17 cellular contexts compared by ENCODE assay signal in genomic region chr10:76278811-76279460, GRCh38.
DNase-seq lines count a peak whose midpoint lies in the region; ATAC-seq, FAIRE-seq and TF ChIP-seq lines count a peak whose summit lies in the region.
"Had no signal": no experiment of that assay in that cellular context is flagged by ENCODE, and none has a peak within 500 bp of the region (broad histone marks: within the 10 kb centered on the region; RNA-seq: fewer than 3 reads in every experiment).

No MANE protein-coding gene starts in this region.

- FAIRE-seq in bronchial epithelial cell (lab: Jason Lieb, UNC) (no peak), kidney (lab: Jason Lieb, UNC) (peak; percentile 39), small intestine (lab: Jason Lieb, UNC) (no peak)
- FAIRE-seq: A549, G401.6, GM12892 had no signal

- H3K27me3 ChIP-seq in bronchial epithelial cell (ENCODE audit: control insufficient read depth, insufficient read depth, low read length), result no peaks in the 10 kb centered on the region
- H3K27me3 ChIP-seq in small intestine (ENCODE audit: control insufficient read depth in 2 of 2, insufficient read depth in 2 of 2, low read length in 2 of 2), result no peaks in the 10 kb centered on the region

- peak overlapping the region; percentile 100 for H3K27ac ChIP-seq in VCaP
- H3K27ac ChIP-seq in kidney (ENCODE audit: low read depth in 2 of 2, low read length in 2 of 2), result no peak overlapping the region
- no peak overlapping the region for H3K27ac ChIP-seq in small intestine (ENCODE audit: low read depth in 1 of 2, low read length in 1 of 2)
- H3K27ac ChIP-seq: A549, C4-2B had no signal

- intact Hi-C loops in kidney (cut with DNase I), result no loop called here

- ATAC-seq in GM18505 (IDR thresholded peaks at IDR 0.05; ENCODE audit: unreplicated experiment) (no peak), HG02970 (IDR thresholded peaks at IDR 0.05; ENCODE audit: low FRiP score, unreplicated experiment) (no peak), HG02840 (IDR thresholded peaks at IDR 0.05; ENCODE audit: low FRiP score, unreplicated experiment) (no peak)
- ATAC-seq: A549 had no signal

- WGBS in small intestine, 3 donors, result 0 to 16% (median 3%) methylated on average over 1 of the region's 1 CpG

- peak; percentile 28 for DNase-seq in bronchial epithelial cell (ENCODE audit: low read depth)
- no peak for DNase-seq in kidney
- peak; percentile 72 for DNase-seq in small intestine
- DNase-seq in hepatic stellate cell (ENCODE audit: low spot score), result no peak
- DNase-seq: BE2C; CD4-positive, alpha-beta memory T cell; DMS79; IMR-90; KBM-7 had no signal

- peaks cover 16 to 36% of the 10 kb centered on the region in 2 donors for H3K4me1 ChIP-seq in kidney (ENCODE audit: control insufficient read depth in 1 of 2, insufficient read depth in 1 of 2, low read depth in 1 of 2, low read length in 2 of 2)
- peaks cover 6 to 7% of the 10 kb centered on the region in 2 donors for H3K4me1 ChIP-seq in small intestine (ENCODE audit: control insufficient read depth in 2 of 2, insufficient read depth in 1 of 2, low read depth in 1 of 2, low read length in 1 of 2)
- H3K4me1 ChIP-seq: A549 had no signal

- TF ChIP-seq POLR2A in GM18505 (IDR thresholded peaks at IDR 0.05; ENCODE audit: borderline replicate concordance, extremely low read depth, insufficient read depth, insufficient read length), result no peak

- H3K4me3 ChIP-seq in bronchial epithelial cell (ENCODE audit: low read depth, low read length) (no peak overlapping the region), kidney (ENCODE audit: low read length in 2 of 2) (no peak overlapping the region), small intestine (ENCODE audit: low read depth in 1 of 2, low read length in 2 of 2) (no peak overlapping the region)
- H3K4me3 ChIP-seq: A549 had no signal

- H3K9me3 ChIP-seq in kidney (ENCODE audit: control insufficient read depth in 1 of 2, low read length in 2 of 2), result peaks cover 3% of the 10 kb centered on the region in 2 donors
- no peaks in the 10 kb centered on the region for H3K9me3 ChIP-seq in small intestine (ENCODE audit: control insufficient read depth, low read depth)
- H3K9me3 ChIP-seq: BE2C had no signal

- no peaks in the 10 kb centered on the region for H3K36me3 ChIP-seq in bronchial epithelial cell (ENCODE audit: control insufficient read depth, insufficient read depth, low read length)
- H3K36me3 ChIP-seq in kidney (ENCODE audit: control insufficient read depth in 1 of 2, insufficient read depth in 2 of 2, low read length in 2 of 2), result no peaks in the 10 kb centered on the region
- no peaks in the 10 kb centered on the region for H3K36me3 ChIP-seq in small intestine (ENCODE audit: control insufficient read depth in 2 of 2, insufficient read depth in 2 of 2, low read length in 2 of 2)
- H3K36me3 ChIP-seq: BE2C had no signal

- TF ChIP-seq CTCF in VCaP (conservative IDR thresholded peaks at IDR 0.05) (no peak), bronchial epithelial cell (IDR thresholded peaks at IDR 0.05; ENCODE audit: insufficient read depth, low read length, severe bottlenecking) (no peak), kidney (IDR thresholded peaks at IDR 0.05; ENCODE audit: borderline replicate concordance, extremely low read depth, insufficient read depth) (no peak)

- H3K9ac ChIP-seq in kidney (ENCODE audit: low read length in 2 of 2), result no peak overlapping the region

Comparison
In these comparisons a context has a peak if more than half of its experiments do, and no peak if none do; other contexts are left out.
1. DNase-seq: peak in bronchial epithelial cell (single experiment) and small intestine (single experiment); none in kidney (single experiment) and hepatic stellate cell (single experiment).